ENCODE assay signal across 16 cellular contexts in genomic region chr3:62667714-62668113, GRCh38.
DNase-seq lines count a peak whose midpoint lies in the region; ATAC-seq, FAIRE-seq and TF ChIP-seq lines count a peak whose summit lies in the region.
"Had no signal": no experiment of that assay in that cellular context is flagged by ENCODE, and none has a peak within 500 bp of the region (broad histone marks: within the 10 kb centered on the region; RNA-seq: fewer than 3 reads in every experiment).

No MANE protein-coding gene starts in this region.

- H3K27ac ChIP-seq in 22Rv1, result no peak overlapping the region
- H3K27ac ChIP-seq in mesenchymal stem cell (ENCODE audit: low read length, poor library complexity, severe bottlenecking), result no peak overlapping the region
- H3K27ac ChIP-seq: uterus had no signal

- no peak overlapping the region for H2AK5ac ChIP-seq in mesenchymal stem cell (ENCODE audit: low read length, severe bottlenecking)

- in situ Hi-C loops in HAP-1 (cut with MboI; ENCODE audit: low sequenced_read_pairs), result loop anchor here (25.0 kb wide), 1 partner anchor 545 kb away; no protein-coding TSS in a partner anchor

- ATAC-seq in GM18508 (IDR thresholded peaks at IDR 0.05; ENCODE audit: insufficient read depth, unreplicated experiment) (peak; percentile 37), HG03520 (IDR thresholded peaks at IDR 0.05; ENCODE audit: unreplicated experiment) (peak; percentile 39)
- ATAC-seq: activated CD8-positive, alpha-beta T cell treated with anti-CD3 and anti-CD28 coated beads, Interleukin-2, amount 10 ng/mL, durations not matched to agents 7 days and 5 days had no signal

- H2BK5ac ChIP-seq in mesenchymal stem cell (ENCODE audit: low read depth, low read length, poor library complexity, severe bottlenecking), result no peak overlapping the region

- H2BK120ac ChIP-seq in mesenchymal stem cell (ENCODE audit: low read depth, low read length), result no peak overlapping the region

- FAIRE-seq in bronchial epithelial cell (lab: Jason Lieb, UNC), result peak; percentile 28

- no peaks in the 10 kb centered on the region for H3K9me3 Mint-ChIP-seq in osteocyte (ENCODE audit: unreplicated experiment)
- H3K9me3 Mint-ChIP-seq: activated naive CD4-positive, alpha-beta T cell treated with anti-CD3 and anti-CD28 coated beads, Interleukin-2, amount 10 ng/mL, durations not matched to agents 7 days and 5 days had no signal

- no peaks in the 10 kb centered on the region for H3K9me3 ChIP-seq in mesenchymal stem cell (ENCODE audit: control insufficient read depth, low read length)
- H3K9me3 ChIP-seq in HAP-1, result no peaks in the 10 kb centered on the region
- H3K9me3 ChIP-seq: uterus had no signal

- H3K4me1 Mint-ChIP-seq in osteocyte (ENCODE audit: unreplicated experiment), result no peaks in the 10 kb centered on the region
- H3K4me1 Mint-ChIP-seq: activated naive CD4-positive, alpha-beta T cell treated with anti-CD3 and anti-CD28 coated beads, Interleukin-2, amount 10 ng/mL, durations not matched to agents 7 days and 5 days; central memory CD8-positive, alpha-beta T cell; naive B cell had no signal

- H3K4me2 ChIP-seq in mesenchymal stem cell (ENCODE audit: low read length, poor library complexity, severe bottlenecking), result no peak overlapping the region

- no peaks in the 10 kb centered on the region for H3K36me3 Mint-ChIP-seq in osteocyte (ENCODE audit: unreplicated experiment)
- H3K36me3 Mint-ChIP-seq: activated naive CD4-positive, alpha-beta T cell treated with anti-CD3 and anti-CD28 coated beads, Interleukin-2, amount 10 ng/mL, durations not matched to agents 7 days and 5 days; naive B cell had no signal

- no peak overlapping the region for H3K9ac ChIP-seq in mesenchymal stem cell (ENCODE audit: low read length)

- H3K4ac ChIP-seq in mesenchymal stem cell (ENCODE audit: low read depth in 1 of 2, low read length in 2 of 2), result no peak overlapping the region

- H3K36me3 ChIP-seq in bronchial epithelial cell (ENCODE audit: control insufficient read depth, insufficient read depth, low read length) (no peaks in the 10 kb centered on the region), mesenchymal stem cell (ENCODE audit: control insufficient read depth in 1 of 2, insufficient read depth in 2 of 2, low read depth in 1 of 2, low read length in 2 of 2) (no peaks in the 10 kb centered on the region), HAP-1 (replicated peaks) (no peaks in the 10 kb centered on the region)
- H3K36me3 ChIP-seq: uterus had no signal

- no peak overlapping the region for H2BK15ac ChIP-seq in mesenchymal stem cell (ENCODE audit: low read depth, poor library complexity, severe bottlenecking)

- peaks cover 31% of the 10 kb centered on the region for H3K27me3 Mint-ChIP-seq in osteocyte (ENCODE audit: unreplicated experiment)
- H3K27me3 Mint-ChIP-seq: activated naive CD4-positive, alpha-beta T cell treated with anti-CD3 and anti-CD28 coated beads, Interleukin-2, amount 10 ng/mL, durations not matched to agents 7 days and 5 days; central memory CD8-positive, alpha-beta T cell; naive B cell had no signal

- no peak overlapping the region for H3K14ac ChIP-seq in mesenchymal stem cell (ENCODE audit: low read length in 2 of 2)

- no peak overlapping the region for H4K91ac ChIP-seq in mesenchymal stem cell (ENCODE audit: low read length)

- H3K27ac Mint-ChIP-seq in osteocyte (ENCODE audit: unreplicated experiment), result no peak overlapping the region
- H3K27ac Mint-ChIP-seq: activated CD8-positive, alpha-beta T cell treated with anti-CD3 and anti-CD28 coated beads, Interleukin-2, amount 10 ng/mL, durations not matched to agents 7 days and 5 days; activated naive CD4-positive, alpha-beta T cell treated with anti-CD3 and anti-CD28 coated beads, Interleukin-2, amount 10 ng/mL, durations not matched to agents 7 days and 5 days; naive B cell had no signal

- H2AFZ ChIP-seq in mesenchymal stem cell (ENCODE audit: low read depth, low read length), result no peak overlapping the region

- no peaks in the 10 kb centered on the region for H3K79me1 ChIP-seq in mesenchymal stem cell (replicated peaks; ENCODE audit: low read length, poor library complexity, severe bottlenecking)

- H3K27me3 ChIP-seq in bronchial epithelial cell (ENCODE audit: control insufficient read depth, insufficient read depth, low read length), result no peaks in the 10 kb centered on the region
- H3K27me3 ChIP-seq in mesenchymal stem cell (ENCODE audit: control insufficient read depth in 1 of 2, insufficient read depth in 1 of 2, low read length in 2 of 2), result peaks cover 26 to 41% of the 10 kb centered on the region in 2 experiments
- peaks cover 11% of the 10 kb centered on the region for H3K27me3 ChIP-seq in HAP-1 (ENCODE audit: low read depth)
- H3K27me3 ChIP-seq: uterus had no signal

- no peak overlapping the region for H2BK12ac ChIP-seq in mesenchymal stem cell (ENCODE audit: low read length in 2 of 2)

- H3K4me3 ChIP-seq in bronchial epithelial cell (ENCODE audit: low read depth, low read length) (no peak overlapping the region), mesenchymal stem cell (ENCODE audit: insufficient read depth in 1 of 2, low read depth in 1 of 2, low read length in 2 of 2) (no peak overlapping the region), HAP-1 (no peak overlapping the region)
- H3K4me3 ChIP-seq: uterus had no signal

- no peak overlapping the region for H3K23ac ChIP-seq in mesenchymal stem cell (ENCODE audit: low read length in 2 of 2)

- H3K4me1 ChIP-seq in mesenchymal stem cell (ENCODE audit: control insufficient read depth, insufficient read depth, low read depth, low read length) (peaks cover 1% of the 10 kb centered on the region), HAP-1 (no peaks in the 10 kb centered on the region)
- H3K4me1 ChIP-seq: uterus had no signal

- H4K8ac ChIP-seq in mesenchymal stem cell (ENCODE audit: low read length), result no peak overlapping the region

- TF ChIP-seq CTCF in 22Rv1 (IDR thresholded peaks at IDR 0.05) (peak; percentile 25), bronchial epithelial cell (IDR thresholded peaks at IDR 0.05; ENCODE audit: insufficient read depth, low read length, severe bottlenecking) (peak; percentile 38), osteocyte (IDR thresholded peaks at IDR 0.05) (no peak)

- no peak overlapping the region for H3K4me3 Mint-ChIP-seq in osteocyte (ENCODE audit: unreplicated experiment)
- H3K4me3 Mint-ChIP-seq: activated CD8-positive, alpha-beta T cell treated with anti-CD3 and anti-CD28 coated beads, Interleukin-2, amount 10 ng/mL, durations not matched to agents 7 days and 5 days; activated naive CD4-positive, alpha-beta T cell treated with anti-CD3 and anti-CD28 coated beads, Interleukin-2, amount 10 ng/mL, durations not matched to agents 7 days and 5 days; central memory CD8-positive, alpha-beta T cell; naive B cell had no signal

- H3K18ac ChIP-seq in mesenchymal stem cell (ENCODE audit: low read depth in 1 of 2, low read length in 2 of 2), result no peak overlapping the region

- DNase-seq in bronchial epithelial cell (ENCODE audit: low read depth) (peak; percentile 9), mesenchymal stem cell (no peak), osteocyte (ENCODE audit: extremely low spot score, unreplicated experiment) (no peak), T1000 (lab: John Stamatoyannopoulos, UW) (no peak), HAP-1 (ENCODE audit: low spot score in 2 of 2) (no peak)
- DNase-seq: activated CD8-positive, alpha-beta T cell treated with anti-CD3 and anti-CD28 coated beads, Interleukin-2, amount 10 ng/mL, durations not matched to agents 7 days and 5 days; activated naive CD4-positive, alpha-beta T cell treated with anti-CD3 and anti-CD28 coated beads, Interleukin-2, amount 10 ng/mL, durations not matched to agents 7 days and 5 days; naive B cell; NCI-H1105; stimulated activated CD4-positive, alpha-beta T cell treated with anti-CD3 and anti-CD28 coated beads, Interleukin-12 subunit alpha, Interleukin-12 subunit beta, amount 100 ng/mL, for 4 hours; stimulated activated CD8-positive, alpha-beta memory T cell treated with anti-CD3 and anti-CD28 coated beads, Interleukin-4, amount 100 ng/mL, for 48 hours; uterus had no signal

- 64% methylated on average over 4 of the region's 5 CpGs for WGBS in mesenchymal stem cell
